20 cellular contexts compared by ENCODE assay signal in the genomic region with DNA sequence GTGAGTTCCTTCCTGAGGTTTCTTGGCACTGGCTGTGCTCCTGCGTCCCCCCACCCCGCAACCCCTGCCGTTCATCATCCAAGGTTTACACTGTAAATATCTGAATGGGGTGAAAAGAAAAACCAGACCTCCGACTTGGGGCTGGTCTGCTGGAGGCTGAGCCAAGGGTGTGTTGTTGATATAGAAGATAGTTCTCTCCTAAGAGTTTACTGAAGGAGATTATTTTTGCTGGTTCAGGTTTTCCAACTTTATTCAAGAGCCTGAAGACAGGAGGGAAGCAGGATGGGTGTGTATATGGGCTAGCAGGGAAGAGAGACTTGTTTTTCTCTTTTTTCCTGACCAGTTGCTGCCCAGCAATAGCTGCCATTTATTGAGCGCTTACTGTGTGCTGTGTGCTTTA. TPM values are rescaled to one million over a fixed set of nuclear protein-coding genes. Genes with fewer than 3 reads are reported as not detected.
DNase-seq lines count a peak whose midpoint lies in the region; FAIRE-seq and TF ChIP-seq lines count a peak whose summit lies in the region.
"Had no signal": no experiment of that assay in that cellular context is flagged by ENCODE, and none has a peak within 500 bp of the region (broad histone marks: within the 10 kb centered on the region; RNA-seq: fewer than 3 reads in every experiment).

No MANE protein-coding gene starts in this region.

- no peak for FAIRE-seq in GM12891 (lab: Jason Lieb, UNC)
- FAIRE-seq: A204.1, D721Med, G401.6, GM12892, GM18507, HepG2 had no signal

- H3K9me3 ChIP-seq in hepatocyte (ENCODE audit: low read depth) (no peaks in the 10 kb centered on the region), stomach smooth muscle (ENCODE audit: control insufficient read depth in 2 of 2, low read length in 2 of 2) (no peaks in the 10 kb centered on the region)
- H3K9me3 ChIP-seq: BE2C, HAP-1 had no signal

- no peak overlapping the region for H3K4me3 Mint-ChIP-seq in activated CD4-positive, alpha-beta memory T cell treated with anti-CD3 and anti-CD28 coated beads, Interleukin-2, amount 10 ng/mL, durations not matched to agents 7 days and 5 days
- H3K4me3 Mint-ChIP-seq: CD8-positive, alpha-beta memory T cell had no signal

- H3K27ac ChIP-seq in hepatocyte: peak overlapping the region; percentile 51
- H3K27ac ChIP-seq in rectal smooth muscle tissue (ENCODE audit: low read depth, low read length): peak overlapping the region; percentile 25
- peak overlapping the region; percentile 53 for H3K27ac ChIP-seq in stomach smooth muscle (ENCODE audit: low read length)
- H3K27ac ChIP-seq: GM23248 had no signal

- TF ChIP-seq CTCF in hepatocyte (IDR thresholded peaks at IDR 0.05; ENCODE audit: poor library complexity): no peak

- POLR2A ChIA-PET in activated CD4-positive, alpha-beta memory T cell treated with anti-CD3 and anti-CD28 coated beads, Interleukin-2, amount 10 ng/mL, durations not matched to agents 7 days and 5 days (lab: Charles Lee): no interaction called here

- H3K36me3 ChIP-seq in hepatocyte (replicated peaks; ENCODE audit: insufficient read depth, low read depth): no peaks in the 10 kb centered on the region
- no peaks in the 10 kb centered on the region for H3K36me3 ChIP-seq in rectal smooth muscle tissue (ENCODE audit: control insufficient read depth, insufficient read depth, low read length)
- no peaks in the 10 kb centered on the region for H3K36me3 ChIP-seq in stomach smooth muscle (ENCODE audit: control insufficient read depth in 2 of 2, insufficient read depth in 2 of 2, low read length in 2 of 2)
- H3K36me3 ChIP-seq: BE2C, HAP-1 had no signal

- no peaks in the 10 kb centered on the region for H3K36me3 Mint-ChIP-seq in activated CD4-positive, alpha-beta memory T cell treated with anti-CD3 and anti-CD28 coated beads, Interleukin-2, amount 10 ng/mL, durations not matched to agents 7 days and 5 days (ENCODE audit: low read depth)
- H3K36me3 Mint-ChIP-seq: CD4-positive, CD25-positive, alpha-beta regulatory T cell; CD8-positive, alpha-beta memory T cell had no signal

- H3K4me3 ChIP-seq in hepatocyte (no peak overlapping the region), rectal smooth muscle tissue (ENCODE audit: low read length) (no peak overlapping the region), stomach smooth muscle (ENCODE audit: low read length in 2 of 2) (no peak overlapping the region)
- H3K4me3 ChIP-seq: GM23248, HAP-1 had no signal

- no peak overlapping the region for H2AFZ ChIP-seq in hepatocyte
- H2AFZ ChIP-seq: GM23248 had no signal

- H3K9ac ChIP-seq in rectal smooth muscle tissue (ENCODE audit: low read length): no peak overlapping the region
- no peak overlapping the region for H3K9ac ChIP-seq in stomach smooth muscle (ENCODE audit: low read length in 2 of 2)
- H3K9ac ChIP-seq: GM23248 had no signal

- no peaks in the 10 kb centered on the region for H3K4me1 Mint-ChIP-seq in activated CD4-positive, alpha-beta memory T cell treated with anti-CD3 and anti-CD28 coated beads, Interleukin-2, amount 10 ng/mL, durations not matched to agents 7 days and 5 days
- H3K4me1 Mint-ChIP-seq: CD4-positive, CD25-positive, alpha-beta regulatory T cell; CD8-positive, alpha-beta memory T cell had no signal

- H3K4me1 ChIP-seq in hepatocyte (ENCODE audit: insufficient read depth) (peaks cover 4% of the 10 kb centered on the region), rectal smooth muscle tissue (ENCODE audit: control insufficient read depth, insufficient read depth, low read length) (peaks cover 10% of the 10 kb centered on the region), stomach smooth muscle (ENCODE audit: control insufficient read depth, insufficient read depth, low read length) (peaks cover 15% of the 10 kb centered on the region)
- H3K4me1 ChIP-seq: BE2C had no signal

- no peaks in the 10 kb centered on the region for H4K20me1 ChIP-seq in hepatocyte (ENCODE audit: insufficient read depth, poor library complexity, severe bottlenecking)

- H3K9me3 Mint-ChIP-seq in activated CD4-positive, alpha-beta memory T cell treated with anti-CD3 and anti-CD28 coated beads, Interleukin-2, amount 10 ng/mL, durations not matched to agents 7 days and 5 days: no peaks in the 10 kb centered on the region
- H3K9me3 Mint-ChIP-seq: CD4-positive, CD25-positive, alpha-beta regulatory T cell; CD8-positive, alpha-beta memory T cell had no signal

- no peak overlapping the region for H3K4me2 ChIP-seq in hepatocyte

- no peaks in the 10 kb centered on the region for H3K9me2 ChIP-seq in hepatocyte (replicated peaks; ENCODE audit: insufficient read depth)

- no peak overlapping the region for H3K27ac Mint-ChIP-seq in activated CD4-positive, alpha-beta memory T cell treated with anti-CD3 and anti-CD28 coated beads, Interleukin-2, amount 10 ng/mL, durations not matched to agents 7 days and 5 days
- H3K27ac Mint-ChIP-seq: CD4-positive, CD25-positive, alpha-beta regulatory T cell; CD8-positive, alpha-beta memory T cell had no signal

- TF ChIP-seq POLR2A in GM12891 (IDR thresholded peaks at IDR 0.05; ENCODE audit: low read depth, low read length): no peak

- H3K27me3 ChIP-seq in hepatocyte (no peaks in the 10 kb centered on the region), rectal smooth muscle tissue (ENCODE audit: control insufficient read depth, insufficient read depth, low read length) (peaks cover 1% of the 10 kb centered on the region), stomach smooth muscle (ENCODE audit: control insufficient read depth in 1 of 2, insufficient read depth in 2 of 2, low read length in 2 of 2) (peaks cover 0 to 15% of the 10 kb centered on the region in 2 donors)
- H3K27me3 ChIP-seq: BE2C had no signal

- WGBS in hepatocyte (ENCODE audit: low lambda C conversion rate, missing lambda C conversion rate): 41% methylated on average over 5 of the region's 5 CpGs

- DNase-seq in hepatocyte (ENCODE audit: low spot score): no peak
- DNase-seq in GM12891 (ENCODE audit: insufficient read length, low spot score): no peak
- DNase-seq in activated CD4-positive, alpha-beta memory T cell treated with anti-CD3 and anti-CD28 coated beads, Interleukin-2, amount 10 ng/mL, durations not matched to agents 7 days and 5 days: no peak
- no peak for DNase-seq in NCI-H1694 treated with DMSO at 0.1 percent for 48 hours (lab: John Stamatoyannopoulos, UW)
- DNase-seq: ACHN; BE2C; C1 segment of cervical spinal cord; CD4-positive, CD25-positive, alpha-beta regulatory T cell; CD8-positive, alpha-beta memory T cell; COR-L47; GM23248 had no signal

- CTCF ChIA-PET in activated CD4-positive, alpha-beta memory T cell treated with anti-CD3 and anti-CD28 coated beads, Interleukin-2, amount 10 ng/mL, durations not matched to agents 7 days and 5 days (lab: Charles Lee): no interaction called here

- H3K27me3 Mint-ChIP-seq in activated CD4-positive, alpha-beta memory T cell treated with anti-CD3 and anti-CD28 coated beads, Interleukin-2, amount 10 ng/mL, durations not matched to agents 7 days and 5 days: peaks cover 2% of the 10 kb centered on the region

- H3K79me2 ChIP-seq in hepatocyte: no peaks in the 10 kb centered on the region

TF ChIP-seq in GM12891, 5 proteins besides CTCF, POLR2A, EP300 and RAD21:
- no peak for TF ChIP-seq POLR2AphosphoS5 (IDR thresholded peaks at IDR 0.05; ENCODE audit: low read depth, low read length)
- no peak for TF ChIP-seq SPI1 (IDR thresholded peaks at IDR 0.05; ENCODE audit: low read depth, low read length)
- no peak for TF ChIP-seq PAX5 (IDR thresholded peaks at IDR 0.05; ENCODE audit: insufficient read depth, low read length, severe bottlenecking)
- TF ChIP-seq POU2F2 (IDR thresholded peaks at IDR 0.05; ENCODE audit: low read depth, low read length): no peak
- TF ChIP-seq TAF1 (IDR thresholded peaks at IDR 0.05; ENCODE audit: low read depth, low read length): no peak

RNA-seq across cellular contexts. Expression of a gene that starts 34.8 kb away (rescaled TPM):
- total RNA-seq in hepatocyte: 1.3 and 2.3 TPM in 2 replicates
- 3.2 and 5.0 TPM in 2 replicates for polyA plus RNA-seq in hepatocyte
- 0.14 TPM for polyA plus RNA-seq in GM12891 (2012; ENCODE audit: low read depth, missing spikeins)
- 1 to 10 TPM; 7.9 to 8.7 TPM for total RNA-seq in activated CD4-positive, alpha-beta memory T cell treated with anti-CD3 and anti-CD28 coated beads, Interleukin-2, amount 10 ng/mL, durations not matched to agents 7 days and 5 days
- total RNA-seq: HepG2 had no signal
- polyA plus RNA-seq: HepG2 had no signal
